Comparison of ENCODE assay signal across 8 cellular contexts in genomic region chr11:10454902-10455631, GRCh38. TPM values are rescaled to one million over a fixed set of nuclear protein-coding genes. Genes with fewer than 3 reads are reported as not detected.
DNase-seq lines count a peak whose midpoint lies in the region; ATAC-seq and TF ChIP-seq lines count a peak whose summit lies in the region.

TSS of gene AMPD3 (plus strand) at chr11:10455264. CDS start at chr11:10461520, 6,256 bp downstream.

- no peak within 1 kb of the TSS for H3K4me3 ChIP-seq in HUES48 (ENCODE audit: low read depth, low read length)
- peak within 1 kb of the TSS; percentile 14 to 51 for H3K4me3 ChIP-seq in muscle layer of colon (ENCODE audit: low read depth in 1 of 2, low read length in 2 of 2)

- H3K9me3 ChIP-seq in HUES48 (ENCODE audit: control insufficient read depth, insufficient read depth, low read length) = no peaks in the 10 kb centered on the region
- no peaks in the 10 kb centered on the region for H3K9me3 ChIP-seq in muscle layer of colon (ENCODE audit: low read length)

- H3K36me3 ChIP-seq in HUES48 (ENCODE audit: control insufficient read depth, insufficient read depth, low read length) (no peaks in the 10 kb centered on the region), muscle layer of colon (ENCODE audit: insufficient read depth, low read length) (no peaks in the 10 kb centered on the region)

- POLR2A ChIA-PET in RWPE1 (lab: Yijun Ruan, JAX; ENCODE audit: low non-redundant PET) = interaction anchor here (0.6 to 1.0 kb wide), 3 partner anchors 9 to 1714 kb away, joined by 3 read pairs; no protein-coding TSS in a partner anchor

- no peak for TF ChIP-seq CTCF in RWPE1 (conservative IDR thresholded peaks at IDR 0.05; ENCODE audit: low read depth)

- ATAC-seq in GM18519 (IDR thresholded peaks at IDR 0.05; ENCODE audit: low FRiP score, unreplicated experiment) = no peak

- peaks cover 26% of the 10 kb centered on the region for H3K27me3 ChIP-seq in HUES48 (ENCODE audit: control insufficient read depth, insufficient read depth, low read length)
- peaks cover 0 to 5% of the 10 kb centered on the region in 2 donors for H3K27me3 ChIP-seq in muscle layer of colon (ENCODE audit: control insufficient read depth in 1 of 2, insufficient read depth in 2 of 2, low read length in 2 of 2)

- peak; percentile 34 for DNase-seq in activated naive CD4-positive, alpha-beta T cell treated with Interleukin-2 at 50 U/mL for 16 hours
- no peak for DNase-seq in activated naive CD4-positive, alpha-beta T cell (lab: John Stamatoyannopoulos, UW)
- DNase-seq in RWPE1 (ENCODE audit: low spot score) (peak; percentile 92), dedifferentiated amniotic fluid mesenchymal stem cell (ENCODE audit: extremely low spot score) (peak; percentile 65), G401 (ENCODE audit: low spot score) (no peak)

- in situ Hi-C loops in G401 (cut with HindIII; ENCODE audit: low sequenced_read_pairs) = no loop called here

- no peak within 1 kb of the TSS for H3K9ac ChIP-seq in HUES48 (ENCODE audit: low read depth, low read length)
- H3K9ac ChIP-seq in muscle layer of colon (ENCODE audit: low read length) = no peak within 1 kb of the TSS

- CTCF ChIA-PET in RWPE1 (lab: Yijun Ruan, JAX) = interaction anchor here (0.5 to 0.9 kb wide), 4 partner anchors 47 to 300 kb away, joined by 3 to 5 read pairs (median 4); no protein-coding TSS in a partner anchor

- peak within 1 kb of the TSS; percentile 58 for H3K27ac ChIP-seq in HUES48 (ENCODE audit: low read depth, low read length)
- H3K27ac ChIP-seq in RWPE1 = peak within 1 kb of the TSS; percentile 65
- peak within 1 kb of the TSS; percentile 20 for H3K27ac ChIP-seq in muscle layer of colon (ENCODE audit: low read depth, low read length)

- H3K4me1 ChIP-seq in HUES48 (ENCODE audit: control insufficient read depth, insufficient read depth, low read length) (peaks cover 28% of the 10 kb centered on the region), muscle layer of colon (ENCODE audit: insufficient read depth, low read length) (peaks cover 11% of the 10 kb centered on the region)

RNA-seq across cellular contexts. Expression of gene AMPD3, which starts in this region (rescaled TPM):
- total RNA-seq in G401 (2014; rRNA removed; shearing (Covaris generic)) = 0.54 and 1.8 TPM in 2 replicates

Comparison
In these comparisons a context has a peak if more than half of its experiments do, and no peak if none do; other contexts are left out.
1. DNase-seq: peak in activated naive CD4-positive, alpha-beta T cell treated with Interleukin-2 at 50 U/mL for 16 hours (single experiment), RWPE1 (single experiment) and dedifferentiated amniotic fluid mesenchymal stem cell (single experiment); none in activated naive CD4-positive, alpha-beta T cell (0 of 4) and G401 (single experiment).
2. Peak in every context shown above with its lines, with median percentiles within 50 percentile points of each other: H3K27ac ChIP-seq.